19 cellular contexts compared by ENCODE assay signal in the genomic region with DNA sequence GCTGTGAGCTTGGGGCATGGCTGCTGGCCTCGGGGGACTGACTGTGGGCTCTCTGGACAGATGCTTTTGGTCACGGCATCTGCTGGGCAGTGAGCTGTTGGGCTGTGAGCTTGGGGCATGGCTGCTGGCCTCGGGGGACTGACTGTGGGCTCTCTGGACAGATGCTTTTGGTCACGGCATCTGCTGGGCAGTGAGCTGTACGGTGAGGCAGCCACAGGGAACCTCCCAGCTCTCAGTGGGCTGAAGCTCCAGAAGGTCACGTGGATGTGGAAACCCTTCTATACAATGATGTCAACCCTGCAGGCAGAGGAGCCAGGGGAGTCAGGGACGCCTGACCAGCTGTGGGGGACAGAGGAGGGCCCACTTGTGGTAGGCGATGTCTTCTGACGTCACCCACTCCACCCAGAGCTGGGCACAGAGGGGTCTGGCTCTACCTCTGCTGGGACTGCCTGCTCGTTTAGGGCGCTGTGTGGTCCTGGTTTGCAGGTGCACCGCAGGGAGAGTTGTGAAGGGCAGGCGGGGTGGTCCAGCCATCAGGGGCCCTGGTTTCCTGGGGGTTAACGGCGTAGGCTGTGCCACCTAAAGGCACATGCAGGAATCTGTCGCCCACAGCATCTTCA.
"Had no signal": no experiment of that assay in that cellular context is flagged by ENCODE, and none has a peak within 500 bp of the region (broad histone marks: within the 10 kb centered on the region; RNA-seq: fewer than 3 reads in every experiment).

No MANE protein-coding gene starts in this region.

- H3K4me1 ChIP-seq: gastrocnemius medialis, pancreas had no signal

- H3K4me3 ChIP-seq: dorsolateral prefrontal cortex, gastrocnemius medialis, pancreas, tibial nerve had no signal

- FAIRE-seq: astrocyte, bronchial epithelial cell, pancreas had no signal

- H3K4me3 Mint-ChIP-seq: activated naive CD8-positive, alpha-beta T cell treated with anti-CD3 and anti-CD28 coated beads, Interleukin-2, amount 50 U/mL, for 24 hours; endodermal cell; memory B cell had no signal

- H3K27ac Mint-ChIP-seq: activated naive CD8-positive, alpha-beta T cell treated with anti-CD3 and anti-CD28 coated beads, Interleukin-2, amount 50 U/mL, for 24 hours; endodermal cell; memory B cell had no signal

- DNase-seq: activated CD4-positive, CD25-positive, alpha-beta regulatory T cell treated with anti-CD3 and anti-CD28 coated beads, Interleukin-2, amount 50 U/mL, for 72 hours; activated naive CD4-positive, alpha-beta T cell; activated naive CD8-positive, alpha-beta T cell treated with anti-CD3 and anti-CD28 coated beads, Interleukin-2, amount 50 U/mL, for 24 hours; gastrocnemius medialis; retina; stimulated activated CD4-positive, alpha-beta T cell treated with anti-CD3 and anti-CD28 coated beads, Interleukin-15, amount 100 ng/mL, for 24 hours; stimulated activated CD4-positive, alpha-beta T cell treated with anti-CD3 and anti-CD28 coated beads, Interleukin-4, amount 100 ng/mL, for 1 hour; stimulated activated naive CD4-positive, alpha-beta T cell treated with Interleukin-2 at 50 U/mL for 16 hours; substantia nigra; T-helper 1 cell; T1000 had no signal

- H3K4me1 Mint-ChIP-seq: activated naive CD8-positive, alpha-beta T cell treated with anti-CD3 and anti-CD28 coated beads, Interleukin-2, amount 50 U/mL, for 24 hours had no signal

- H3K27me3 ChIP-seq: tibial nerve had no signal

- H3K27ac ChIP-seq: dorsolateral prefrontal cortex, gastrocnemius medialis, pancreas had no signal

- H3K9me3 ChIP-seq: gastrocnemius medialis, pancreas, tibial nerve had no signal

- H3K36me3 Mint-ChIP-seq: memory B cell had no signal

- ATAC-seq: activated naive CD8-positive, alpha-beta T cell treated with anti-CD3 and anti-CD28 coated beads, Interleukin-2, amount 50 U/mL, for 24 hours; gastrocnemius medialis; left lobe of liver; pancreas had no signal

- H3K36me3 ChIP-seq: gastrocnemius medialis, pancreas, tibial nerve had no signal

- H3K9me3 Mint-ChIP-seq: activated naive CD8-positive, alpha-beta T cell treated with anti-CD3 and anti-CD28 coated beads, Interleukin-2, amount 50 U/mL, for 24 hours; endodermal cell; memory B cell had no signal
